Comparison of ENCODE assay signal across 10 cellular contexts in genomic region chr2:108492364-108492763, GRCh38. TPM values are rescaled to one million over a fixed set of nuclear protein-coding genes. Genes with fewer than 3 reads are reported as not detected.
DNase-seq lines count a peak whose midpoint lies in the region; ATAC-seq, FAIRE-seq and TF ChIP-seq lines count a peak whose summit lies in the region.
"Had no signal": no experiment of that assay in that cellular context is flagged by ENCODE, and none has a peak within 500 bp of the region (broad histone marks: within the 10 kb centered on the region; RNA-seq: fewer than 3 reads in every experiment).

No MANE protein-coding gene starts in this region.

- H2AFZ ChIP-seq in GM23248: no peak overlapping the region

- intact Hi-C loops in gastrocnemius medialis (cut with DNase I; ENCODE audit: low total_unique reads) (loop anchor here (5.0 kb wide), 1 partner anchor 40 kb away; the partner anchor contains the start of gene LIMS1), colonic mucosa (cut with DNase I) (no loop called here)

- H3K9ac ChIP-seq in GM23248: 0 out of 2 replicates have a peak overlapping the region, but pooled peaks have one; percentile 6
- H3K9ac ChIP-seq in colonic mucosa (ENCODE audit: low read depth in 2 of 2, low read length in 2 of 2): no peak overlapping the region

- peaks cover 48% of the 10 kb centered on the region for H3K36me3 ChIP-seq in GM23248 (ENCODE audit: low read depth)
- peaks cover 0 to 39% of the 10 kb centered on the region in 2 donors for H3K36me3 ChIP-seq in gastrocnemius medialis
- H3K36me3 ChIP-seq in colonic mucosa: peaks cover 6% of the 10 kb centered on the region

- ATAC-seq in gastrocnemius medialis: peak; percentile 97 to 98
- ATAC-seq in GM18505 (IDR thresholded peaks at IDR 0.05; ENCODE audit: unreplicated experiment): no peak

- H4K20me1 ChIP-seq in GM23248 (ENCODE audit: insufficient read depth): no peaks in the 10 kb centered on the region

- H3K9me2 ChIP-seq in GM23248 (ENCODE audit: insufficient read depth): no peaks in the 10 kb centered on the region

- peaks cover 31% of the 10 kb centered on the region; the same call in 1 of the 2 replicates for H3F3A ChIP-seq in GM23248 (ENCODE audit: insufficient read depth)

- WGBS in GM23248 (ENCODE audit: low coverage in 1 of 2, low lambda C conversion rate in 2 of 2, missing lambda C conversion rate in 2 of 2), 2 experiments: 47 to 53% methylated on average over 4 of the region's 4 CpGs

- H3K27ac ChIP-seq in GM23248: peak overlapping the region; percentile 52
- H3K27ac ChIP-seq in gastrocnemius medialis: peak overlapping the region in 1 of 4 donors; percentile 36
- H3K27ac ChIP-seq in colonic mucosa: no peak overlapping the region

- no peak for FAIRE-seq in frontal cortex (lab: Jason Lieb, UNC)
- FAIRE-seq: G401.6, islet of Langerhans had no signal

- H3K27me3 ChIP-seq in GM23248 (replicated peaks; ENCODE audit: insufficient read depth) (no peaks in the 10 kb centered on the region), gastrocnemius medialis (no peaks in the 10 kb centered on the region), colonic mucosa (no peaks in the 10 kb centered on the region)

- no peak overlapping the region for H3K4me3 ChIP-seq in GM23248
- H3K4me3 ChIP-seq in fibroblast of pulmonary artery (replicated peaks; ENCODE audit: low read depth, low read length): no peak overlapping the region
- H3K4me3 ChIP-seq in gastrocnemius medialis: no peak overlapping the region
- no peak overlapping the region for H3K4me3 ChIP-seq in colonic mucosa

- no peaks in the 10 kb centered on the region for H3K79me2 ChIP-seq in GM23248 (ENCODE audit: insufficient read depth)

- H3K4me1 ChIP-seq in GM23248 (ENCODE audit: insufficient read depth) (peaks cover 16% of the 10 kb centered on the region), gastrocnemius medialis (no peaks in the 10 kb centered on the region), colonic mucosa (no peaks in the 10 kb centered on the region)

- in situ Hi-C loops in GM23248 (cut with MboI) (no loop called here), gastrocnemius medialis (cut with MboI; ENCODE audit: low sequenced_read_pairs in 4 of 4) (no loop called here)

- TF ChIP-seq CTCF in fibroblast of pulmonary artery (IDR thresholded peaks at IDR 0.05; ENCODE audit: low read length, missing control alignments): peak; percentile 6
- TF ChIP-seq CTCF in gastrocnemius medialis (IDR thresholded peaks at IDR 0.05 in 4 of 5, conservative IDR thresholded peaks at IDR 0.05 in 1 of 5): no peak
- TF ChIP-seq CTCF in colonic mucosa (IDR thresholded peaks at IDR 0.05): no peak

- no peak for TF ChIP-seq POLR2A in gastrocnemius medialis (IDR thresholded peaks at IDR 0.05)
- no peak for TF ChIP-seq POLR2A in GM18505 (IDR thresholded peaks at IDR 0.05; ENCODE audit: borderline replicate concordance, extremely low read depth, insufficient read depth, insufficient read length)

- DNase-seq in GM23248 (peak; percentile 87), T1000 (lab: John Stamatoyannopoulos, UW) (peak; percentile 6), fibroblast of pulmonary artery (ENCODE audit: low read depth) (peak; percentile 95), gastrocnemius medialis (peak in 1 of 2 donors; percentile 16), colonic mucosa (no peak), frontal cortex (ENCODE audit: low spot score in 2 of 2) (no peak)
- DNase-seq: NCI-H510A treated with DMSO at 0.1 percent for 48 hours had no signal

- peak overlapping the region; percentile 29 for H3K4me2 ChIP-seq in GM23248 (ENCODE audit: unreplicated experiment)

- H3K9me3 ChIP-seq in GM23248 (ENCODE audit: low read depth): no peaks in the 10 kb centered on the region
- no peaks in the 10 kb centered on the region for H3K9me3 ChIP-seq in gastrocnemius medialis
- no peaks in the 10 kb centered on the region for H3K9me3 ChIP-seq in colonic mucosa

RNA-seq across cellular contexts. Expression of gene LIMS1, which starts 41.9 kb away (rescaled TPM):
- total RNA-seq in GM23248 (2014; rRNA removed; shearing (Covaris generic)): 122 and 131 TPM in 2 replicates
- polyA plus RNA-seq in GM23248 (2016; fragmentation: Nextera tagmentation; extraction: Ambion mirVana): 81.3 and 82.0 TPM in 2 replicates
- total RNA-seq in gastrocnemius medialis: 100 to 1,000 TPM; 147 to 308 (median 224) TPM
- 10 to 100 TPM; 34.1 to 50.3 TPM for total RNA-seq in colonic mucosa
- 11.8 TPM for total RNA-seq in frontal cortex

RNA-seq across cellular contexts. Expression of gene GCC2, which starts 43.4 kb away (rescaled TPM):
- total RNA-seq in GM23248 (2014; rRNA removed; shearing (Covaris generic)): 18.8 and 21.7 TPM in 2 replicates
- 47.9 and 53.1 TPM in 2 replicates for polyA plus RNA-seq in GM23248 (2016; fragmentation: Nextera tagmentation; extraction: Ambion mirVana)
- total RNA-seq in gastrocnemius medialis: 10 to 100 TPM; 16.7 to 43.1 (median 19.3) TPM
- total RNA-seq in colonic mucosa: 100 to 1,000 TPM in 1 of 2 donors, 10 to 100 TPM in 1; 57.9 to 101 TPM
- 31.8 TPM for total RNA-seq in frontal cortex

Comparison
In these comparisons a context has a peak if more than half of its experiments do, and no peak if none do; other contexts are left out.
1. DNase-seq: peak in GM23248 (single experiment), T1000 (single experiment) and fibroblast of pulmonary artery (single experiment); none in colonic mucosa (single experiment) and frontal cortex (0 of 2).